Comparison of ENCODE assay signal across 8 cellular contexts in the genomic region with DNA sequence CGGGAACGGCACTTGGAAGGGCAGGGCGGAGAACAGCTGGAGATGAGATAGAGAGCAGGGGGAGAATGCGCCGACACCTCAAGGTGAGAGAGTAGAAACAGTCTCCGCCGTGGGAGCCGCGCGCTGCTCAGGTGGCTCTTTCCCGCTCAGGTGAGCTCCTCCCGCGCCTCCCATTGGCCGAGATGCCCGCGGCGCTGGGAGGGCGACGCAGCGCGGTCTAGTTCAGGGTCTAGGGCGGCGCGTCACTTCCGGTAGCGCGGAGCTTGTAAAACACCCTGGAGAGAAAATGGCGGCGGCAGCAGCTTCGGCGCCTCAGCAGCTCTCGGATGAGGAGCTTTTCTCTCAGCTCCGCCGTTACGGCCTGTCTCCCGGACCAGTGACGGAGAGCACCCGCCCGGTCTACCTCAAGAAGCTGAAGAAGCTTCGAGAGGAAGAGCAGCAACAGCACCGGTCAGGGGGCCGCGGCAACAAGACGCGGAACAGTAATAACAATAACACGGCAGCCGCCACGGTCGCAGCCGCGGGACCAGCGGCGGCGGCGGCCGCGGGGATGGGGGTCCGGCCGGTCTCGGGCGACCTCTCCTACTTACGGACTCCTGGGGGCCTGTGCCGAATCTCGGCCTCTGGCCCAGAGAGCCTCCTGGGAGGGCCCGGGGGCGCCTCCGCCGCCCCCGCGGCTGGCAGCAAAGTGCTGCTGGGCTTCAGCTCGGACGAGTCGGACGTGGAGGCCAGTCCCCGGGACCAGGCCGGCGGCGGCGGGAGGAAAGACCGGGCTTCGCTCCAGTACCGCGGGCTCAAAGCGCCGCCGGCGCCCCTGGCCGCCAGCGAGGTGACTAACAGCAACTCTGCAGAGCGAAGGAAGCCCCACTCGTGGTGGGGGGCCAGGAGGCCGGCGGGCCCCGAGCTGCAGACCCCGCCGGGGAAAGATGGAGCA. TPM values are rescaled to one million over a fixed set of nuclear protein-coding genes. Genes with fewer than 3 reads are reported as not detected.
DNase-seq lines count a peak whose midpoint lies in the region; ATAC-seq, FAIRE-seq and TF ChIP-seq lines count a peak whose summit lies in the region.

A gene (plus strand): TSS at position 273 of the 934 bp plus-strand sequence. CDS start 14 bp downstream, at position 287.

- 0 to 1% (median 0%) methylated on average over 79 to 96 of the region's 96 CpGs for WGBS in ovary, 3 donors
- under 1% methylated on average over 96 of the region's 96 CpGs for WGBS in thymus

- DNase-seq in GM12891 (ENCODE audit: insufficient read length, low spot score) (peak; percentile 88), NCI-H1417 treated with DMSO at 0.1 percent for 48 hours (lab: John Stamatoyannopoulos, UW) (peak; percentile 92), SW 1271 (lab: John Stamatoyannopoulos, UW) (peak; percentile 84), Right ventricle myocardium inferior (ENCODE audit: missing footprints) (peak; percentile 98), ovary (peak; percentile 88 to 93 (median 90))
- peak; percentile 86 for DNase-seq in activated naive CD8-positive, alpha-beta T cell treated with anti-CD3 and anti-CD28 coated beads, Interleukin-2, amount 50 U/mL, for 16 hours (ENCODE audit: low read depth, low spot score)

- H3K9me3 ChIP-seq in ovary (no peaks in the 10 kb centered on the region), thymus (ENCODE audit: control insufficient read depth) (no peaks in the 10 kb centered on the region)

- peak within 1 kb of the TSS; percentile 66 for H3K4me3 ChIP-seq in ovary
- H3K4me3 ChIP-seq in thymus (ENCODE audit: low read length): peak within 1 kb of the TSS; percentile 92

- intact Hi-C loops in Right ventricle myocardium inferior (cut with DNase I): loop anchor here (5.0 kb wide), 2 partner anchors 38 to 63 kb away; no protein-coding TSS in a partner anchor
- intact Hi-C loops in ovary (cut with DNase I): no loop called here

- TF ChIP-seq POLR2A in GM12891 (IDR thresholded peaks at IDR 0.05; ENCODE audit: low read depth, low read length) (peak; percentile 95), ovary (IDR thresholded peaks at IDR 0.05) (peak; percentile 83)

- no peaks in the 10 kb centered on the region for H3K27me3 ChIP-seq in ovary
- no peaks in the 10 kb centered on the region for H3K27me3 ChIP-seq in thymus (ENCODE audit: control insufficient read depth, insufficient read depth)

- no peak for TF ChIP-seq EP300 in ovary (IDR thresholded peaks at IDR 0.05)

- TF ChIP-seq CTCF in ovary (IDR thresholded peaks at IDR 0.05): peak in 1 of 3 donors; percentile 2

- H3K36me3 ChIP-seq in ovary (no peaks in the 10 kb centered on the region), thymus (ENCODE audit: control insufficient read depth, insufficient read depth) (no peaks in the 10 kb centered on the region)

- H3K27ac ChIP-seq in ovary: peak within 1 kb of the TSS; percentile 85 to 91
- H3K27ac ChIP-seq in thymus (ENCODE audit: low read depth): peak within 1 kb of the TSS; percentile 95

- FAIRE-seq in GM12891 (lab: Jason Lieb, UNC): peak; percentile 94

- H3K4me1 ChIP-seq in ovary (ENCODE audit: insufficient read depth) (peaks cover 7% of the 10 kb centered on the region), thymus (ENCODE audit: control insufficient read depth, insufficient read depth, low read length) (peaks cover 16% of the 10 kb centered on the region)

- ATAC-seq in HG02798 (IDR thresholded peaks at IDR 0.05; ENCODE audit: poor library complexity, unreplicated experiment): peak; percentile 95
- ATAC-seq in Right ventricle myocardium inferior: peak; percentile 98

TF ChIP-seq in GM12891, 5 proteins besides CTCF, POLR2A, EP300 and RAD21:
- TF ChIP-seq PAX5 (IDR thresholded peaks at IDR 0.05; ENCODE audit: insufficient read depth, low read length, severe bottlenecking) (no peak), TAF1 (IDR thresholded peaks at IDR 0.05; ENCODE audit: low read depth, low read length) (peak; percentile 95), POLR2AphosphoS5 (IDR thresholded peaks at IDR 0.05; ENCODE audit: low read depth, low read length) (peak; percentile 91), SPI1 (IDR thresholded peaks at IDR 0.05; ENCODE audit: low read depth, low read length) (no peak), POU2F2 (IDR thresholded peaks at IDR 0.05; ENCODE audit: low read depth, low read length) (peak; percentile 66)

RNA-seq across cellular contexts. Expression of the gene that starts here (rescaled TPM):
- polyA plus RNA-seq in GM12891 (2012; ENCODE audit: low read depth, missing spikeins): 6.5 TPM
- total RNA-seq in Right ventricle myocardium inferior (12.9 TPM), ovary (10 to 100 TPM; 26.3 to 34.8 (median 29.5) TPM)
- polyA plus RNA-seq in ovary (10 to 100 TPM; 11.4 to 21.6 TPM), thymus (21.4 TPM)

Comparison
In these comparisons a context has a peak if more than half of its experiments do, and no peak if none do; other contexts are left out.
1. Peak in every context shown above with its lines: DNase-seq, ATAC-seq, H3K4me3 ChIP-seq and H3K27ac ChIP-seq.